Comparison of ENCODE assay signal across 24 cellular contexts in genomic region chr12:71958457-71958856, GRCh38. TPM values are rescaled to one million over a fixed set of nuclear protein-coding genes. Genes with fewer than 3 reads are reported as not detected.
DNase-seq lines count a peak whose midpoint lies in the region; ATAC-seq and TF ChIP-seq lines count a peak whose summit lies in the region.
"Had no signal": no experiment of that assay in that cellular context is flagged by ENCODE, and none has a peak within 500 bp of the region (broad histone marks: within the 10 kb centered on the region; RNA-seq: fewer than 3 reads in every experiment).

No MANE protein-coding gene starts in this region.

- H3K36me3 ChIP-seq in Caco-2 (ENCODE audit: control insufficient read depth, insufficient read depth, low read length) = no peaks in the 10 kb centered on the region
- H3K36me3 ChIP-seq in adipocyte (ENCODE audit: control insufficient read depth, insufficient read depth, low read length, severe bottlenecking) = no peaks in the 10 kb centered on the region
- no peaks in the 10 kb centered on the region for H3K36me3 ChIP-seq in mesodermal cell (ENCODE audit: control insufficient read depth, insufficient read depth, low read length)
- H3K36me3 ChIP-seq: sigmoid colon, WERI-Rb-1 had no signal

- H3K27ac Mint-ChIP-seq in Caco-2 (ENCODE audit: unreplicated experiment) = peak overlapping the region; percentile 59
- H3K27ac Mint-ChIP-seq: CD8-positive, alpha-beta T cell; mesothelial cell of epicardium; natural killer cell treated with Interleukin-12 subunit alpha and Interleukin-12 subunit beta and Interleukin-15 and Interleukin-18, amount 100 ng/mL, for 72 hours; stimulated activated naive B cell treated with anti-CD40 and anti-IgM and Interleukin-4, amounts not matched to agents 10 μg/mL and 1 μg/mL and 100 μg/mL, for 72 hours; T-helper 1 cell treated with Interleukin-12 subunit alpha and Interleukin-12 subunit beta and Interleukin-4 antibody, amounts not matched to agents 30 μg/mL and 1 μg/mL, for 36 hours had no signal

- H3K9me3 ChIP-seq in Caco-2 (no peaks in the 10 kb centered on the region), adipocyte (ENCODE audit: control insufficient read depth, low read length) (no peaks in the 10 kb centered on the region), mesodermal cell (ENCODE audit: control insufficient read depth, low read length) (no peaks in the 10 kb centered on the region)
- H3K9me3 ChIP-seq: sigmoid colon, testis had no signal

- no TSS peak for BruUV-seq in Caco-2 (replicated peaks; lab: Mats Ljungman, UMichigan)

- H3K4me3 ChIP-seq in Caco-2 (ENCODE audit: low read depth, low read length) (no peak overlapping the region), adipocyte (ENCODE audit: low read length) (peak overlapping the region; percentile 58), mesodermal cell (ENCODE audit: extremely low read depth, insufficient read depth, low read length, poor library complexity, severe bottlenecking) (no peak overlapping the region)
- H3K4me3 ChIP-seq: sigmoid colon, testis had no signal

- H3K4me3 Mint-ChIP-seq in Caco-2 (ENCODE audit: unreplicated experiment) = no peak overlapping the region
- H3K4me3 Mint-ChIP-seq: CD8-positive, alpha-beta T cell; mesothelial cell of epicardium; natural killer cell treated with Interleukin-12 subunit alpha and Interleukin-12 subunit beta and Interleukin-15 and Interleukin-18, amount 100 ng/mL, for 72 hours; stimulated activated naive B cell treated with anti-CD40 and anti-IgM and Interleukin-4, amounts not matched to agents 10 μg/mL and 1 μg/mL and 100 μg/mL, for 72 hours; T-helper 1 cell treated with Interleukin-12 subunit alpha and Interleukin-12 subunit beta and Interleukin-4 antibody, amounts not matched to agents 30 μg/mL and 1 μg/mL, for 36 hours had no signal

- H3K4me1 ChIP-seq in Caco-2 (peaks cover 24% of the 10 kb centered on the region), adipocyte (ENCODE audit: control insufficient read depth, insufficient read depth, low read length) (peaks cover 21% of the 10 kb centered on the region), mesodermal cell (ENCODE audit: control insufficient read depth, insufficient read depth, low read length, poor library complexity, severe bottlenecking) (peaks cover 43% of the 10 kb centered on the region)
- H3K4me1 ChIP-seq: testis had no signal

- no peaks in the 10 kb centered on the region for H3K27me3 Mint-ChIP-seq in Caco-2 (ENCODE audit: insufficient read depth, unreplicated experiment)

- H3K27ac ChIP-seq in mesodermal cell (ENCODE audit: low read depth, low read length, severe bottlenecking) = peak overlapping the region; percentile 90
- H3K27ac ChIP-seq: testis, WERI-Rb-1 had no signal

- no peaks in the 10 kb centered on the region for H3K36me3 Mint-ChIP-seq in Caco-2 (ENCODE audit: insufficient read depth, unreplicated experiment)
- H3K36me3 Mint-ChIP-seq: CD8-positive, alpha-beta T cell; mesothelial cell of epicardium; natural killer cell treated with Interleukin-12 subunit alpha and Interleukin-12 subunit beta and Interleukin-15 and Interleukin-18, amount 100 ng/mL, for 72 hours; stimulated activated naive B cell treated with anti-CD40 and anti-IgM and Interleukin-4, amounts not matched to agents 10 μg/mL and 1 μg/mL and 100 μg/mL, for 72 hours had no signal

- WGBS in mesodermal cell (ENCODE audit: insufficient coverage in 2 of 2), 2 experiments = 83 to 100% methylated on average over 1 of the region's 2 CpGs

- ATAC-seq in HG03097 (IDR thresholded peaks at IDR 0.05; ENCODE audit: low FRiP score, unreplicated experiment) (no peak), HG02623 (IDR thresholded peaks at IDR 0.05; ENCODE audit: unreplicated experiment) (no peak)
- ATAC-seq: CD8-positive, alpha-beta T cell; natural killer cell treated with Interleukin-12 subunit alpha and Interleukin-12 subunit beta and Interleukin-15 and Interleukin-18, amount 100 ng/mL, for 72 hours had no signal

- peak overlapping the region; percentile 60 for H3K9ac ChIP-seq in adipocyte (ENCODE audit: low read length)

- DNase-seq in Caco-2 (no peak), HCEC 1CT (peak; percentile 4), adipocyte (ENCODE audit: low read depth) (no peak), SHP77 (lab: John Stamatoyannopoulos, UW) (no peak)
- no peak for DNase-seq in stimulated activated CD4-positive, alpha-beta T cell treated with anti-CD3 and anti-CD28 coated beads, Interleukin-4, amount 100 ng/mL, for 24 hours
- DNase-seq: activated CD4-positive, alpha-beta T cell treated with anti-CD3 and anti-CD28 coated beads, Interleukin-2, amount 50 U/mL, for 4 hours; CD8-positive, alpha-beta T cell; central memory CD4-positive, alpha-beta T cell; DMS79; kidney glomerular epithelial cell; NCI-H1436 treated with DMSO at 0.1 percent for 48 hours; NCI-H774; sigmoid colon; stimulated activated naive B cell treated with anti-CD40 and anti-IgM and Interleukin-4, amounts not matched to agents 10 μg/mL and 1 μg/mL and 100 μg/mL, for 72 hours; testis; WERI-Rb-1 had no signal

- intact Hi-C loops in Caco-2 (cut with micrococcal nuclease; ENCODE audit: unreplicated experiment) = loop anchor here (10.0 kb wide), 1 partner anchor 96 kb away; no protein-coding TSS in a partner anchor

- CTCF ChIA-PET in Caco-2 (lab: Charles Lee) = no interaction called here

- H3K9me3 Mint-ChIP-seq in Caco-2 (ENCODE audit: unreplicated experiment) = no peaks in the 10 kb centered on the region
- H3K9me3 Mint-ChIP-seq: CD8-positive, alpha-beta T cell; mesothelial cell of epicardium; natural killer cell treated with Interleukin-12 subunit alpha and Interleukin-12 subunit beta and Interleukin-15 and Interleukin-18, amount 100 ng/mL, for 72 hours; stimulated activated naive B cell treated with anti-CD40 and anti-IgM and Interleukin-4, amounts not matched to agents 10 μg/mL and 1 μg/mL and 100 μg/mL, for 72 hours; T-helper 1 cell treated with Interleukin-12 subunit alpha and Interleukin-12 subunit beta and Interleukin-4 antibody, amounts not matched to agents 30 μg/mL and 1 μg/mL, for 36 hours had no signal

- no peaks in the 10 kb centered on the region for H3K27me3 ChIP-seq in Caco-2 (replicated peaks; ENCODE audit: control insufficient read depth, insufficient read depth, low read length)
- no peaks in the 10 kb centered on the region for H3K27me3 ChIP-seq in adipocyte (replicated peaks; ENCODE audit: control insufficient read depth, insufficient read depth, low read length)
- H3K27me3 ChIP-seq: sigmoid colon, testis had no signal

- POLR2A ChIA-PET in Caco-2 (lab: Charles Lee) = no interaction called here

- TF ChIP-seq CTCF in Caco-2 (IDR thresholded peaks at IDR 0.05; ENCODE audit: insufficient read depth in 1 of 2, low read depth in 1 of 2, low read length in 1 of 2, severe bottlenecking in 1 of 2, unreplicated experiment in 1 of 2) = no peak

- peaks cover 25% of the 10 kb centered on the region for H3K4me1 Mint-ChIP-seq in Caco-2 (ENCODE audit: low read depth, unreplicated experiment)
- H3K4me1 Mint-ChIP-seq: mesothelial cell of epicardium; stimulated activated naive B cell treated with anti-CD40 and anti-IgM and Interleukin-4, amounts not matched to agents 10 μg/mL and 1 μg/mL and 100 μg/mL, for 72 hours had no signal

RNA-seq across cellular contexts. Expression of gene TPH2, which starts 19.8 kb away (rescaled TPM):
- total RNA-seq in Caco-2 (2022) = not detected in 2 replicates
- 0.26 TPM for polyA plus RNA-seq in mesodermal cell (2013, experiment 1 of 2)
- polyA plus RNA-seq in mesodermal cell (2013, experiment 2 of 2) = 0.76 TPM
- total RNA-seq: CD8-positive, alpha-beta T cell; epithelial cell of proximal tubule; mesothelial cell of epicardium; natural killer cell treated with Interleukin-12 subunit alpha and Interleukin-12 subunit beta and Interleukin-15 and Interleukin-18, amount 100 ng/mL, for 72 hours; PC-3 had no signal
- polyA plus RNA-seq: sigmoid colon had no signal
